Comparison of ENCODE assay signal across 14 cellular contexts in the genomic region with DNA sequence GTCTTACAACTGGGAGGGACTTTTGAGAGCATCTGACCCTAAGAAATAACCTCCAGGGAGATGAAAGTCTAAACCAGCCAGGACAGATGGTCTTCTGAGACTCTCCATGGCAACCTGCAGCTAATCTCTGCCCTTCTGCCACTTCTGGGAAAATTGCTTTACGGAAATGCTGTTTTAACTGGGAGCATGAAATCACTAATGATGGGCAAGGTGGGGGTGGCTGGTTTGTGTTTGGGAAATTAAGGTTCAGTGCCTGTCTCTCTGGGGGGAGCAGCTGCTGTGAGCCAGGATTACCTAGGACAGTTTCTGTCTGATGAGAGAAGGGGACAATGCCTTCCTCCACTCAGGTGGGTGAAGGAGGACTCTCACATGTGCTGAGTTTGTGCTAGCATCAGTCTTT. TPM values are rescaled to one million over a fixed set of nuclear protein-coding genes. Genes with fewer than 3 reads are reported as not detected.
DNase-seq lines count a peak whose midpoint lies in the region; ATAC-seq and TF ChIP-seq lines count a peak whose summit lies in the region.
"Had no signal": no experiment of that assay in that cellular context is flagged by ENCODE, and none has a peak within 500 bp of the region (broad histone marks: within the 10 kb centered on the region; RNA-seq: fewer than 3 reads in every experiment).

No MANE protein-coding gene starts in this region.

- ATAC-seq in HG02642 (IDR thresholded peaks at IDR 0.05; ENCODE audit: poor library complexity, unreplicated experiment) (no peak), HG03280 (IDR thresholded peaks at IDR 0.05; ENCODE audit: unreplicated experiment) (no peak)
- ATAC-seq: GM12878 had no signal

- DNase-seq in DMS 273 (lab: John Stamatoyannopoulos, UW; ENCODE audit: unreplicated experiment) (peak; percentile 97), NCI-H2171 treated with DMSO at 0.1 percent for 48 hours (lab: John Stamatoyannopoulos, UW) (peak; percentile 98), SK-N-DZ (ENCODE audit: low spot score) (peak; percentile 35), LoVo (ENCODE audit: low spot score) (no peak)
- DNase-seq in activated naive CD4-positive, alpha-beta T cell (lab: John Stamatoyannopoulos, UW): no peak
- DNase-seq: MV-4-11, NCI-H1436, NCI-H2081 treated with DMSO at 0.1 percent for 48 hours, NCI-H510A treated with DMSO at 0.1 percent for 48 hours, PC-9 had no signal

- H3K36me3 Mint-ChIP-seq in nephron (ENCODE audit: low read depth): peaks cover 7% of the 10 kb centered on the region

- peak overlapping the region in 2 of 3 experiments; percentile 27 to 65 for H3K27ac Mint-ChIP-seq in nephron

- no peaks in the 10 kb centered on the region for H3K9me3 Mint-ChIP-seq in nephron

- peaks cover 50% of the 10 kb centered on the region for H3K4me1 Mint-ChIP-seq in nephron

- no peak for TF ChIP-seq CTCF in nephron (IDR thresholded peaks at IDR 0.05; ENCODE audit: unreplicated experiment in 3 of 3)

- H3K4me3 Mint-ChIP-seq in nephron: no peak overlapping the region

- H3K27me3 Mint-ChIP-seq in nephron (ENCODE audit: low read depth): no peaks in the 10 kb centered on the region

RNA-seq across cellular contexts. Expression of gene ROR1, which starts 33.2 kb away (rescaled TPM):
- 5.1 and 6.5 TPM in 2 replicates for polyA plus RNA-seq in SK-N-DZ (2014; cell fraction: cytosol; rRNA removed)
- 2.3 and 2.8 TPM in 2 replicates for polyA plus RNA-seq in SK-N-DZ (2014; cell fraction: nucleus; rRNA removed)

Comparison
In these comparisons a context has a peak if more than half of its experiments do, and no peak if none do; other contexts are left out.
1. DNase-seq: peak in DMS 273 (single experiment), NCI-H2171 treated with DMSO at 0.1 percent for 48 hours (single experiment) and SK-N-DZ (single experiment); none in activated naive CD4-positive, alpha-beta T cell (0 of 4) and LoVo (single experiment).